1 cellular context compared by ENCODE assay signal in genomic region chr4:147714575-147715401, GRCh38.
TF ChIP-seq lines count a peak whose summit lies in the region.

No MANE protein-coding gene starts in this region.

TF ChIP-seq in IMR-90, 13 proteins besides CTCF, POLR2A, EP300 and RAD21 (continued from another document):
- no peak for TF ChIP-seq MXI1 (IDR thresholded peaks at IDR 0.05; ENCODE audit: borderline replicate concordance, low read depth, low read length)
